ENCODE assay signal across 28 cellular contexts in the genomic region with DNA sequence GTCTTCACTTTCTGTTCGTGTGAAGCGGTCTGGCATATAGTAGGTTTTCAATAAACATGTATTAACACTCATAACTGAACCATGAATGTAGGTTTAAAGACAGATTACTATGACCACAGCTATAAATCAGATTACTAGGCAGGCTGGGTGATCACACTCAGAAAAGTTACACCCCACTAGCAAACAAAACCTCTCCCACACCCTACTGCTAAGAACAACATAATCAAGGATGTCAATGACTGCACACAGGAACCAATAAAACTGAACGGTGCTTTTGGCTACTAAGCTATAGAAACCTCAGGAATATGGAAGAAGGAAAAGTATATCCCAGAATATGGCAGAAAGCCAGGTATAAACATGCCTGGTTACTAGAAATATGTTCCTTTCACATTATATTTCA.
"Had no signal": no experiment of that assay in that cellular context is flagged by ENCODE, and none has a peak within 500 bp of the region (broad histone marks: within the 10 kb centered on the region; RNA-seq: fewer than 3 reads in every experiment).

No MANE protein-coding gene starts in this region.

- H3K4me3 ChIP-seq: left lung, lower lobe of right lung, neural progenitor cell, right atrium auricular region, right lobe of liver, suprapubic skin, thoracic aorta, tibial artery, upper lobe of right lung had no signal

- H3K9ac ChIP-seq: neural progenitor cell had no signal

- H3K9me3 ChIP-seq: lower lobe of right lung, neutrophil, right atrium auricular region, right lobe of liver, suprapubic skin, thoracic aorta, upper lobe of right lung had no signal

- H3K4me1 ChIP-seq: left lung, lower lobe of right lung, neural progenitor cell, right atrium auricular region, right lobe of liver, suprapubic skin, tibial artery, upper lobe of right lung had no signal

- H3K27me3 ChIP-seq: left lung, neural progenitor cell, neutrophil, right atrium auricular region, right lobe of liver, suprapubic skin, tibial artery, upper lobe of right lung had no signal

- H3K27ac ChIP-seq: left lung, lower lobe of right lung, neural progenitor cell, neutrophil, right atrium auricular region, right lobe of liver, suprapubic skin, thoracic aorta, tibial artery, upper lobe of right lung had no signal

- DNase-seq: hippocampal formation; kidney glomerular epithelial cell; left cardiac atrium; left lung; lower lobe of right lung; mammary epithelial cell; mesenchymal stem cell; naive B cell; natural killer cell; nephron progenitor cell; occipital lobe; right lobe of liver; stimulated activated CD4-positive, alpha-beta T cell treated with anti-CD3 and anti-CD28 coated beads, Interleukin-12 subunit alpha, Interleukin-12 subunit beta, amount 100 ng/mL, for 4 hours; stimulated activated CD4-positive, alpha-beta T cell treated with anti-CD3 and anti-CD28 coated beads, Interleukin-15, amount 100 ng/mL, for 24 hours; stimulated activated CD4-positive, alpha-beta T cell treated with anti-CD3 and anti-CD28 coated beads, Interleukin-2, amount 100 ng/mL, for 24 hours; stimulated activated CD4-positive, alpha-beta T cell treated with anti-CD3 and anti-CD28 coated beads, Interleukin-4, amount 100 ng/mL, for 1 hour; stimulated activated naive CD4-positive, alpha-beta T cell; tibial artery; trophoblast cell; upper lobe of right lung had no signal

- H3K36me3 ChIP-seq: left lung, lower lobe of right lung, neural progenitor cell, neutrophil, right atrium auricular region, right lobe of liver, suprapubic skin, thoracic aorta, tibial artery, upper lobe of right lung had no signal

- ATAC-seq: left cardiac atrium; left lung; lower lobe of right lung; natural killer cell; right lobe of liver; stimulated activated effector memory CD8-positive, alpha-beta T cell treated with anti-CD3 and anti-CD28 coated beads, Interleukin-12 subunit alpha, Interleukin-12 subunit beta, amount 100 ng/mL, for 72 hours; upper lobe of right lung had no signal

- FAIRE-seq: keratinocyte, urothelium cell line had no signal
